17 cellular contexts compared by ENCODE assay signal in the genomic region with DNA sequence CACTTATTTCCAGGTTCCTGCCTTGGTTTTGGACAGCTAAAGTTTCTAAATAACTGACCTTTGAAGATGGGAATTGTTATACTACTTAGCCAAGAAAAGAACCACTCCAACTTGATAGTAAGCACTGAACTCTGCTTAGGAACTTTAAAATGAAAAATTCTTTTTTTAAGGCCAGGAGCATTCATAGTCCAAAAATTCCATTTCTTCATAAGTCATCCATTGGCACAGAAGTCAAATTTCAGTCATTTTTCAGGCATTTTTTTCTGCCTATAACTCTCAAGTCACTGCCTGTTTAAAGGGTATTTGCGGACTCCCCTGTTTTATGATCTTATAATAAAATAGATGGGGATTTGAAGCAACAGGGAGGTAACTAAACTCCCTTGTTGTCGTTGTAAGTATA.
DNase-seq lines count a peak whose midpoint lies in the region; ATAC-seq and TF ChIP-seq lines count a peak whose summit lies in the region.
"Had no signal": no experiment of that assay in that cellular context is flagged by ENCODE, and none has a peak within 500 bp of the region (broad histone marks: within the 10 kb centered on the region; RNA-seq: fewer than 3 reads in every experiment).

No MANE protein-coding gene starts in this region.

- DNase-seq in GM03348 (ENCODE audit: low spot score) (peak; percentile 68), chondrocyte (ENCODE audit: low spot score) (no peak), amniotic stem cell (lab: John Stamatoyannopoulos, UW) (no peak), NCI-H82 (lab: John Stamatoyannopoulos, UW) (no peak)
- no peak for DNase-seq in activated T-cell treated with anti-CD3 and anti-CD28 coated beads, Interleukin-2, amount 50 U/mL, for 4 hours
- DNase-seq: CD8-positive, alpha-beta T cell; DMS79; MM.1S; NCI-H1105 treated with DMSO at 0.1 percent for 48 hours; NCI-H1694 treated with DMSO at 0.1 percent for 48 hours; NCI-H2107; NCI-H2227 treated with DMSO at 0.1 percent for 48 hours; NCI-H524 had no signal

- no peak for ATAC-seq in activated T-cell treated with anti-CD3 and anti-CD28 coated beads, Interleukin-2, amount 50 U/mL, for 4 hours
- ATAC-seq in HG03571 (IDR thresholded peaks at IDR 0.05; ENCODE audit: unreplicated experiment), result no peak
- ATAC-seq: CD8-positive, alpha-beta T cell; GM12878 had no signal

- H3K4me1 Mint-ChIP-seq in chondrocyte (ENCODE audit: low read depth) (peaks cover 26% of the 10 kb centered on the region), nephron (peaks cover 40% of the 10 kb centered on the region)
- H3K4me1 Mint-ChIP-seq in activated T-cell treated with anti-CD3 and anti-CD28 coated beads, Interleukin-2, amount 50 U/mL, for 4 hours (ENCODE audit: low read depth), result no peaks in the 10 kb centered on the region
- H3K4me1 Mint-ChIP-seq: IgD-negative memory B cell had no signal

- H3K36me3 Mint-ChIP-seq in chondrocyte (ENCODE audit: low read depth) (no peaks in the 10 kb centered on the region), nephron (ENCODE audit: low read depth) (no peaks in the 10 kb centered on the region)
- no peaks in the 10 kb centered on the region for H3K36me3 Mint-ChIP-seq in activated T-cell treated with anti-CD3 and anti-CD28 coated beads, Interleukin-2, amount 50 U/mL, for 4 hours (ENCODE audit: insufficient read depth)
- H3K36me3 Mint-ChIP-seq: CD8-positive, alpha-beta T cell; IgD-negative memory B cell had no signal

- H3K27ac Mint-ChIP-seq in chondrocyte (ENCODE audit: unreplicated experiment) (peak overlapping the region; percentile 29), nephron (peak overlapping the region in 2 of 3 experiments; percentile 43 to 83)
- H3K27ac Mint-ChIP-seq: CD8-positive, alpha-beta T cell; IgD-negative memory B cell had no signal

- H3K9me3 Mint-ChIP-seq in chondrocyte (ENCODE audit: low read depth) (no peaks in the 10 kb centered on the region), nephron (no peaks in the 10 kb centered on the region)
- no peaks in the 10 kb centered on the region for H3K9me3 Mint-ChIP-seq in activated T-cell treated with anti-CD3 and anti-CD28 coated beads, Interleukin-2, amount 50 U/mL, for 4 hours
- H3K9me3 Mint-ChIP-seq: CD8-positive, alpha-beta T cell; IgD-negative memory B cell had no signal

- H3K27me3 Mint-ChIP-seq in chondrocyte (ENCODE audit: low read depth) (no peaks in the 10 kb centered on the region), nephron (ENCODE audit: low read depth) (peaks cover 7% of the 10 kb centered on the region)
- no peaks in the 10 kb centered on the region for H3K27me3 Mint-ChIP-seq in activated T-cell treated with anti-CD3 and anti-CD28 coated beads, Interleukin-2, amount 50 U/mL, for 4 hours (ENCODE audit: low read depth)
- H3K27me3 Mint-ChIP-seq: IgD-negative memory B cell had no signal

- TF ChIP-seq CTCF in chondrocyte (IDR thresholded peaks at IDR 0.05) (no peak), nephron (IDR thresholded peaks at IDR 0.05; ENCODE audit: unreplicated experiment in 3 of 3) (no peak)

- H3K4me3 Mint-ChIP-seq in chondrocyte (ENCODE audit: unreplicated experiment) (no peak overlapping the region), nephron (no peak overlapping the region)
- H3K4me3 Mint-ChIP-seq in activated T-cell treated with anti-CD3 and anti-CD28 coated beads, Interleukin-2, amount 50 U/mL, for 4 hours, result no peak overlapping the region
- H3K4me3 Mint-ChIP-seq: CD8-positive, alpha-beta T cell; IgD-negative memory B cell had no signal
